23 cellular contexts compared by ENCODE assay signal in genomic region chr5:59554501-59554900, GRCh38.
"Had no signal": no experiment of that assay in that cellular context is flagged by ENCODE, and none has a peak within 500 bp of the region (broad histone marks: within the 10 kb centered on the region; RNA-seq: fewer than 3 reads in every experiment).

No MANE protein-coding gene starts in this region.

- H3K4me3 ChIP-seq: MG63, SJSA1 had no signal

- H3K36me3 Mint-ChIP-seq: activated naive CD8-positive, alpha-beta T cell; brain had no signal

- DNase-seq: activated CD4-positive, alpha-beta T cell treated with anti-CD3 and anti-CD28 coated beads for 4 hours; activated CD8-positive, alpha-beta memory T cell treated with anti-CD3 and anti-CD28 coated beads, Interleukin-2, amount 50 U/mL, for 48 hours; activated CD8-positive, alpha-beta T cell treated with anti-CD3 and anti-CD28 coated beads, Interleukin-2, amount 10 ng/mL, durations not matched to agents 7 days and 5 days; activated effector memory CD4-positive, alpha-beta T cell treated with anti-CD3 and anti-CD28 coated beads, Interleukin-2, amount 50 U/mL, for 16 hours; activated naive CD4-positive, alpha-beta T cell treated with Interleukin-2 at 50 U/mL for 16 hours; activated T-cell treated with anti-CD3 and anti-CD28 coated beads, Interleukin-2, amount 50 U/mL, for 1 hour; amygdala; MG63; MV-4-11; NCI-H1092 treated with DMSO at 0.1 percent for 48 hours; NCI-H1436; NCI-H187; NCI-H2081; NCI-H524; PC-3; SHP77 had no signal

- ATAC-seq: activated CD4-positive, CD25-positive, alpha-beta regulatory T cell treated with anti-CD3 and anti-CD28 coated beads, Interleukin-2, amount 50 U/mL, for 24 hours; activated CD8-positive, alpha-beta T cell treated with anti-CD3 and anti-CD28 coated beads, Interleukin-2, amount 10 ng/mL, durations not matched to agents 7 days and 5 days; PC-3 had no signal

- H3K27ac ChIP-seq: SJSA1 had no signal

- H3K27me3 Mint-ChIP-seq: brain; central memory CD8-positive, alpha-beta T cell had no signal

- H3K9me3 Mint-ChIP-seq: activated T-helper 1 cell treated with anti-CD3 and anti-CD28 coated beads, Interleukin-12 subunit alpha, Interleukin-12 subunit beta, Interleukin-2, Interleukin-4 antibody, amounts not matched to agents 30 ng/mL and 10 ng/mL and 1 ng/mL, durations not matched to agents 14 hours and 24 hours and 36 hours; brain; central memory CD8-positive, alpha-beta T cell; T-helper 1 cell treated with Interleukin-12 subunit alpha and Interleukin-12 subunit beta and Interleukin-4 antibody, amounts not matched to agents 30 μg/mL and 1 μg/mL, for 36 hours had no signal

- H3K9me3 ChIP-seq: MG63, SJSA1 had no signal

- H3K4me3 Mint-ChIP-seq: activated CD8-positive, alpha-beta T cell treated with anti-CD3 and anti-CD28 coated beads, Interleukin-2, amount 10 ng/mL, durations not matched to agents 7 days and 5 days; activated naive CD8-positive, alpha-beta T cell; activated T-helper 1 cell treated with anti-CD3 and anti-CD28 coated beads, Interleukin-12 subunit alpha, Interleukin-12 subunit beta, Interleukin-2, Interleukin-4 antibody, amounts not matched to agents 30 ng/mL and 10 ng/mL and 1 ng/mL, durations not matched to agents 14 hours and 24 hours and 36 hours; brain; central memory CD8-positive, alpha-beta T cell; T-helper 1 cell treated with Interleukin-12 subunit alpha and Interleukin-12 subunit beta and Interleukin-4 antibody, amounts not matched to agents 30 μg/mL and 1 μg/mL, for 36 hours had no signal

- H3K27ac Mint-ChIP-seq: activated CD8-positive, alpha-beta T cell treated with anti-CD3 and anti-CD28 coated beads, Interleukin-2, amount 10 ng/mL, durations not matched to agents 7 days and 5 days; activated naive CD8-positive, alpha-beta T cell; activated T-helper 1 cell treated with anti-CD3 and anti-CD28 coated beads, Interleukin-12 subunit alpha, Interleukin-12 subunit beta, Interleukin-2, Interleukin-4 antibody, amounts not matched to agents 30 ng/mL and 10 ng/mL and 1 ng/mL, durations not matched to agents 14 hours and 24 hours and 36 hours; brain; T-helper 1 cell treated with Interleukin-12 subunit alpha and Interleukin-12 subunit beta and Interleukin-4 antibody, amounts not matched to agents 30 μg/mL and 1 μg/mL, for 36 hours had no signal

- H3K36me3 ChIP-seq: MG63, SJSA1 had no signal

- H3K27me3 ChIP-seq: MG63, SJSA1 had no signal

- H3K4me1 Mint-ChIP-seq: brain; central memory CD8-positive, alpha-beta T cell had no signal
